Comparison of ENCODE assay signal across 8 cellular contexts in genomic region chr17:76000016-76000754, GRCh38. TPM values are rescaled to one million over a fixed set of nuclear protein-coding genes. Genes with fewer than 3 reads are reported as not detected.
A peak's percentile ranks its signal among the peaks of the same experiment; 100 is the strongest.
DNase-seq lines count a peak whose midpoint lies in the region; ATAC-seq and TF ChIP-seq lines count a peak whose summit lies in the region.

No MANE protein-coding gene starts in this region.

- no peak overlapping the region for H3K9ac ChIP-seq in OCI-LY3 (ENCODE audit: low read length)

- no peak overlapping the region for H3K4me2 ChIP-seq in OCI-LY3 (ENCODE audit: low read length)

- H3K27me3 Mint-ChIP-seq in activated T-helper 2 cell treated with anti-CD3 and anti-CD28 coated beads, Interferon-gamma antibody, Interleukin-2, Interleukin-4, amounts not matched to agents 10 μg/mL and 5 μg/mL and 100 μg/mL, durations not matched to agents 14 hours and 24 hours and 36 hours (ENCODE audit: low read depth) = no peaks in the 10 kb centered on the region

- peak; percentile 70 for TF ChIP-seq CTCF in OCI-LY3 (IDR thresholded peaks at IDR 0.05; ENCODE audit: low read depth, low read length)

- peaks cover 15% of the 10 kb centered on the region for H3K4me1 Mint-ChIP-seq in activated T-helper 2 cell treated with anti-CD3 and anti-CD28 coated beads, Interferon-gamma antibody, Interleukin-2, Interleukin-4, amounts not matched to agents 10 μg/mL and 5 μg/mL and 100 μg/mL, durations not matched to agents 14 hours and 24 hours and 36 hours (ENCODE audit: low read depth)

- no peaks in the 10 kb centered on the region for H3K27me3 ChIP-seq in OCI-LY3 (ENCODE audit: low read depth, low read length)

- H3K79me2 ChIP-seq in OCI-LY3 (ENCODE audit: low read length) = no peaks in the 10 kb centered on the region

- no peaks in the 10 kb centered on the region for H3K9me3 ChIP-seq in OCI-LY3 (ENCODE audit: insufficient read depth, low read length)

- no peak overlapping the region for H2AFZ ChIP-seq in OCI-LY3 (ENCODE audit: low read depth, low read length)

- H3K27ac ChIP-seq in OCI-LY3 (ENCODE audit: low read length) (no peak overlapping the region), skin epidermis (peak overlapping the region in 12 of 21 experiments; percentile 7 to 79 (median 35))

- peaks cover 4% of the 10 kb centered on the region for H3K36me3 ChIP-seq in OCI-LY3 (replicated peaks; ENCODE audit: low read depth, low read length)

- H4K20me1 ChIP-seq in OCI-LY3 (ENCODE audit: insufficient read depth, low read length) = no peaks in the 10 kb centered on the region

- ATAC-seq in HG02981 (IDR thresholded peaks at IDR 0.05; ENCODE audit: unreplicated experiment) = no peak

- H3K4me3 Mint-ChIP-seq in activated T-helper 2 cell treated with anti-CD3 and anti-CD28 coated beads, Interferon-gamma antibody, Interleukin-2, Interleukin-4, amounts not matched to agents 10 μg/mL and 5 μg/mL and 100 μg/mL, durations not matched to agents 14 hours and 24 hours and 36 hours (ENCODE audit: low read depth) = no peak overlapping the region

- H3K27ac Mint-ChIP-seq in activated T-helper 2 cell treated with anti-CD3 and anti-CD28 coated beads, Interferon-gamma antibody, Interleukin-2, Interleukin-4, amounts not matched to agents 10 μg/mL and 5 μg/mL and 100 μg/mL, durations not matched to agents 14 hours and 24 hours and 36 hours = no peak overlapping the region

- no peaks in the 10 kb centered on the region for H3K9me3 Mint-ChIP-seq in activated T-helper 2 cell treated with anti-CD3 and anti-CD28 coated beads, Interferon-gamma antibody, Interleukin-2, Interleukin-4, amounts not matched to agents 10 μg/mL and 5 μg/mL and 100 μg/mL, durations not matched to agents 14 hours and 24 hours and 36 hours

- peaks cover 9% of the 10 kb centered on the region for H3K4me1 ChIP-seq in OCI-LY3 (ENCODE audit: low read length)

- intact Hi-C loops in activated T-helper 2 cell treated with anti-CD3 and anti-CD28 coated beads, Interferon-gamma antibody, Interleukin-2, Interleukin-4, amounts not matched to agents 10 μg/mL and 5 μg/mL and 100 μg/mL, durations not matched to agents 14 hours and 24 hours and 36 hours (cut with micrococcal nuclease) = no loop called here

- peaks cover 4% of the 10 kb centered on the region for H3K36me3 Mint-ChIP-seq in activated T-helper 2 cell treated with anti-CD3 and anti-CD28 coated beads, Interferon-gamma antibody, Interleukin-2, Interleukin-4, amounts not matched to agents 10 μg/mL and 5 μg/mL and 100 μg/mL, durations not matched to agents 14 hours and 24 hours and 36 hours (ENCODE audit: low read depth)

- no peak overlapping the region for H3K4me3 ChIP-seq in OCI-LY3 (ENCODE audit: low read length)
- H3K4me3 ChIP-seq in skin epidermis = no peak overlapping the region

- peak; percentile 27 for DNase-seq in NK-92 treated with Interleukin-12 subunit alpha and Interleukin-12 subunit beta, amount 100 ng/mL, for 24 hours (lab: John Stamatoyannopoulos, UW)
- no peak for DNase-seq in NK-92 (lab: John Stamatoyannopoulos, UW; ENCODE audit: unreplicated experiment)
- DNase-seq in activated T-helper 2 cell treated with anti-CD3 and anti-CD28 coated beads, Interferon-gamma antibody, Interleukin-2, Interleukin-4, amounts not matched to agents 10 μg/mL and 5 μg/mL and 100 μg/mL, durations not matched to agents 14 hours and 24 hours and 36 hours (ENCODE audit: low spot score) = peak; percentile 52
- DNase-seq in glomerular visceral epithelial cell (ENCODE audit: extremely low spot score) = peak; percentile 60
- no peak for DNase-seq in NCI-H2029 treated with DMSO at 0.1 percent for 48 hours (lab: John Stamatoyannopoulos, UW)

RNA-seq across cellular contexts. Expression of gene CDK3, which starts 0.5 kb away (rescaled TPM):
- 6.9 and 7.4 TPM in 2 replicates for total RNA-seq in activated T-helper 2 cell treated with anti-CD3 and anti-CD28 coated beads, Interferon-gamma antibody, Interleukin-2, Interleukin-4, amounts not matched to agents 10 μg/mL and 5 μg/mL and 100 μg/mL, durations not matched to agents 14 hours and 24 hours and 36 hours

RNA-seq across cellular contexts. Expression of gene TEN1, which starts 21.1 kb away (rescaled TPM):
- total RNA-seq in activated T-helper 2 cell treated with anti-CD3 and anti-CD28 coated beads, Interferon-gamma antibody, Interleukin-2, Interleukin-4, amounts not matched to agents 10 μg/mL and 5 μg/mL and 100 μg/mL, durations not matched to agents 14 hours and 24 hours and 36 hours = 11.4 and 13.4 TPM in 2 replicates

RNA-seq across cellular contexts. Expression of gene ACOX1, which starts 21.2 kb away (rescaled TPM):
- total RNA-seq in activated T-helper 2 cell treated with anti-CD3 and anti-CD28 coated beads, Interferon-gamma antibody, Interleukin-2, Interleukin-4, amounts not matched to agents 10 μg/mL and 5 μg/mL and 100 μg/mL, durations not matched to agents 14 hours and 24 hours and 36 hours = 29.4 and 30.6 TPM in 2 replicates

RNA-seq across cellular contexts. Expression of gene EVPL, which starts 26.9 kb away (rescaled TPM):
- 0.02 TPM in 1 of 2 replicates, not detected in the other for total RNA-seq in activated T-helper 2 cell treated with anti-CD3 and anti-CD28 coated beads, Interferon-gamma antibody, Interleukin-2, Interleukin-4, amounts not matched to agents 10 μg/mL and 5 μg/mL and 100 μg/mL, durations not matched to agents 14 hours and 24 hours and 36 hours

RNA-seq across cellular contexts. Expression of gene FBF1, which starts 59.3 kb away (rescaled TPM):
- total RNA-seq in activated T-helper 2 cell treated with anti-CD3 and anti-CD28 coated beads, Interferon-gamma antibody, Interleukin-2, Interleukin-4, amounts not matched to agents 10 μg/mL and 5 μg/mL and 100 μg/mL, durations not matched to agents 14 hours and 24 hours and 36 hours = 15.0 and 17.6 TPM in 2 replicates

Comparison
In these comparisons a context has a peak if more than half of its experiments do, and no peak if none do; other contexts are left out.
1. DNase-seq: peak in NK-92 treated with Interleukin-12 subunit alpha and Interleukin-12 subunit beta, amount 100 ng/mL, for 24 hours (single experiment), activated T-helper 2 cell treated with anti-CD3 and anti-CD28 coated beads, Interferon-gamma antibody, Interleukin-2, Interleukin-4, amounts not matched to agents 10 μg/mL and 5 μg/mL and 100 μg/mL, durations not matched to agents 14 hours and 24 hours and 36 hours (single experiment) and glomerular visceral epithelial cell (single experiment); none in NK-92 (single experiment) and NCI-H2029 treated with DMSO at 0.1 percent for 48 hours (single experiment).